23 cellular contexts compared by ENCODE assay signal in genomic region chr1:60948486-60948885, GRCh38.
"Had no signal": no experiment of that assay in that cellular context is flagged by ENCODE, and none has a peak within 500 bp of the region (broad histone marks: within the 10 kb centered on the region; RNA-seq: fewer than 3 reads in every experiment).

No MANE protein-coding gene starts in this region.

- H3K9me3 ChIP-seq: spleen, testis, upper lobe of left lung had no signal

- H3K27ac Mint-ChIP-seq: activated B cell treated with CpG ODN at 0.5 μM for 24 hours; activated CD4-positive, alpha-beta T cell treated with anti-CD3 and anti-CD28 coated beads for 36 hours; activated naive CD8-positive, alpha-beta T cell; activated T-helper 2 cell treated with anti-CD3 and anti-CD28 coated beads, Interferon-gamma antibody, Interleukin-2, Interleukin-4, amounts not matched to agents 10 μg/mL and 5 μg/mL and 100 μg/mL, durations not matched to agents 14 hours and 24 hours and 36 hours; T-helper 1 cell treated with Interleukin-12 subunit alpha and Interleukin-12 subunit beta and Interleukin-4 antibody, amounts not matched to agents 30 μg/mL and 1 μg/mL, for 36 hours had no signal

- H3K4me1 Mint-ChIP-seq: activated CD4-positive, alpha-beta T cell treated with anti-CD3 and anti-CD28 coated beads for 36 hours had no signal

- H3K27me3 ChIP-seq: spleen, testis, upper lobe of left lung had no signal

- H3K27ac ChIP-seq: parathyroid adenoma, spleen, testis, upper lobe of left lung had no signal

- H3K36me3 Mint-ChIP-seq: activated naive CD8-positive, alpha-beta T cell; naive B cell had no signal

- H3K36me3 ChIP-seq: spleen, upper lobe of left lung had no signal

- H3K4me3 ChIP-seq: spleen, testis, upper lobe of left lung had no signal

- H3K4me3 Mint-ChIP-seq: activated B cell treated with CpG ODN at 0.5 μM for 24 hours; activated CD4-positive, alpha-beta T cell treated with anti-CD3 and anti-CD28 coated beads for 36 hours; activated naive CD8-positive, alpha-beta T cell; activated T-cell treated with anti-CD3 and anti-CD28 coated beads, Interleukin-2, amount 50 U/mL, for 4 hours; T-helper 1 cell treated with Interleukin-12 subunit alpha and Interleukin-12 subunit beta and Interleukin-4 antibody, amounts not matched to agents 30 μg/mL and 1 μg/mL, for 36 hours had no signal

- H3K4me1 ChIP-seq: parathyroid adenoma, testis, upper lobe of left lung had no signal

- ATAC-seq: activated CD4-positive, alpha-beta T cell treated with anti-CD3 and anti-CD28 coated beads for 36 hours; activated T-cell treated with anti-CD3 and anti-CD28 coated beads, Interleukin-2, amount 50 U/mL, for 4 hours had no signal

- DNase-seq: activated B cell treated with CpG ODN at 0.5 μM for 24 hours; activated CD4-positive, alpha-beta T cell treated with anti-CD3 and anti-CD28 coated beads for 36 hours; activated CD4-positive, alpha-beta T cell treated with anti-CD3 and anti-CD28 coated beads, Interleukin-2, amount 50 U/mL, for 4 hours; activated CD8-positive, alpha-beta memory T cell treated with anti-CD3 and anti-CD28 coated beads for 24 hours; activated CD8-positive, alpha-beta memory T cell treated with anti-CD3 and anti-CD28 coated beads, Interleukin-2, amount 50 U/mL, for 4 hours; activated naive CD4-positive, alpha-beta T cell; activated T-cell treated with anti-CD3 and anti-CD28 coated beads, Interleukin-2, amount 50 U/mL, for 4 hours; amniotic stem cell; erythroblast; foreskin fibroblast; mesenchymal stem cell; naive B cell; nucleus accumbens; spleen; stimulated activated CD4-positive, alpha-beta T cell treated with anti-CD3 and anti-CD28 coated beads, Interleukin-4, amount 100 ng/mL, for 1 hour; stimulated activated naive CD4-positive, alpha-beta T cell; T1000; testis; upper lobe of left lung had no signal

- H3K9me3 Mint-ChIP-seq: activated B cell treated with CpG ODN at 0.5 μM for 24 hours; activated T-cell treated with anti-CD3 and anti-CD28 coated beads, Interleukin-2, amount 50 U/mL, for 4 hours; activated T-helper 2 cell treated with anti-CD3 and anti-CD28 coated beads, Interferon-gamma antibody, Interleukin-2, Interleukin-4, amounts not matched to agents 10 μg/mL and 5 μg/mL and 100 μg/mL, durations not matched to agents 14 hours and 24 hours and 36 hours; naive B cell; T-helper 1 cell treated with Interleukin-12 subunit alpha and Interleukin-12 subunit beta and Interleukin-4 antibody, amounts not matched to agents 30 μg/mL and 1 μg/mL, for 36 hours had no signal
